21 cellular contexts compared by ENCODE assay signal in genomic region chr4:122810669-122811068, GRCh38. TPM values are rescaled to one million over a fixed set of nuclear protein-coding genes. Genes with fewer than 3 reads are reported as not detected.
A peak's percentile ranks its signal among the peaks of the same experiment; 100 is the strongest.
DNase-seq lines count a peak whose midpoint lies in the region; ATAC-seq, FAIRE-seq and TF ChIP-seq lines count a peak whose summit lies in the region.
"Had no signal": no experiment of that assay in that cellular context is flagged by ENCODE, and none has a peak within 500 bp of the region (broad histone marks: within the 10 kb centered on the region; RNA-seq: fewer than 3 reads in every experiment).

No MANE protein-coding gene starts in this region.

- H3K4me1 ChIP-seq in A549 (peaks cover 6% of the 10 kb centered on the region; the same call in 2 of the 3 replicates), GM23248 (ENCODE audit: insufficient read depth) (peaks cover 19% of the 10 kb centered on the region), adrenal gland (replicated peaks in 1 of 2) (no peaks in the 10 kb centered on the region)
- H3K4me1 ChIP-seq: BLaER1, Caco-2 had no signal

- no peak for TF ChIP-seq RAD21 in A549 (conservative IDR thresholded peaks at IDR 0.05 in 1 of 2, IDR thresholded peaks at IDR 0.05 in 1 of 2)

- no peak for TF ChIP-seq CTCF in A549 (IDR thresholded peaks at IDR 0.05)
- TF ChIP-seq CTCF in adrenal gland (IDR thresholded peaks at IDR 0.05) = no peak

- no peaks in the 10 kb centered on the region for H3K36me3 ChIP-seq in GM23248 (ENCODE audit: low read depth)
- H3K36me3 ChIP-seq in adrenal gland (replicated peaks in 1 of 2) = no peaks in the 10 kb centered on the region
- H3K36me3 ChIP-seq: BLaER1 had no signal

- no peak overlapping the region for H3K4me3 Mint-ChIP-seq in effector memory CD8-positive, alpha-beta T cell
- H3K4me3 Mint-ChIP-seq: CD4-positive, alpha-beta T cell had no signal

- no peak overlapping the region for H3K27ac Mint-ChIP-seq in effector memory CD8-positive, alpha-beta T cell
- H3K27ac Mint-ChIP-seq: CD4-positive, alpha-beta T cell had no signal

- H3K27ac ChIP-seq in A549 (peak overlapping the region in 1 of 2 experiments; percentile 21; a peak in 1 of 6 replicates), GM23248 (peak overlapping the region; percentile 4; the same call in 1 of the 2 replicates), adrenal gland (no peak overlapping the region)
- H3K27ac ChIP-seq: BLaER1 had no signal

- FAIRE-seq in A549 (lab: Jason Lieb, UNC) = no peak
- peak; percentile 69 for FAIRE-seq in endometrium (lab: Jason Lieb, UNC)
- FAIRE-seq: GM12891 had no signal

- H3K27me3 Mint-ChIP-seq in effector memory CD8-positive, alpha-beta T cell = no peaks in the 10 kb centered on the region

- H3K79me2 ChIP-seq in GM23248 (ENCODE audit: insufficient read depth) = no peaks in the 10 kb centered on the region

- no peaks in the 10 kb centered on the region for H3K9me3 Mint-ChIP-seq in effector memory CD8-positive, alpha-beta T cell
- H3K9me3 Mint-ChIP-seq: CD4-positive, alpha-beta T cell had no signal

- no peak for TF ChIP-seq POLR2A in A549 (IDR thresholded peaks at IDR 0.05; ENCODE audit: low read length)
- TF ChIP-seq POLR2A in adrenal gland (IDR thresholded peaks at IDR 0.05) = no peak

- H3K36me3 Mint-ChIP-seq in effector memory CD8-positive, alpha-beta T cell (ENCODE audit: insufficient read depth) = no peaks in the 10 kb centered on the region

- no peaks in the 10 kb centered on the region for H3K9me2 ChIP-seq in GM23248 (ENCODE audit: insufficient read depth)

- H3K4me3 ChIP-seq in A549 (no peak overlapping the region), GM23248 (no peak overlapping the region), adrenal gland (no peak overlapping the region)
- H3K4me3 ChIP-seq: BLaER1 had no signal

- H3F3A ChIP-seq in GM23248 (ENCODE audit: insufficient read depth) = peaks cover 15% of the 10 kb centered on the region; the same call in 1 of the 2 replicates

- no peaks in the 10 kb centered on the region for H3K9me3 ChIP-seq in A549
- H3K9me3 ChIP-seq in GM23248 (ENCODE audit: low read depth) = no peaks in the 10 kb centered on the region
- no peaks in the 10 kb centered on the region for H3K9me3 ChIP-seq in adrenal gland (replicated peaks in 1 of 3)
- H3K9me3 ChIP-seq: Caco-2 had no signal

- H4K20me1 ChIP-seq in GM23248 (ENCODE audit: insufficient read depth) = no peaks in the 10 kb centered on the region
- H4K20me1 ChIP-seq: BLaER1 had no signal

- TF ChIP-seq EP300 in A549 (IDR thresholded peaks at IDR 0.05) = no peak

- POLR2A ChIA-PET in A549 (lab: Yijun Ruan, JAX) = no interaction called here

- in situ Hi-C loops in GM23248 (cut with MboI) = no loop called here

- intact Hi-C loops in adrenal gland (cut with DNase I) = no loop called here

- no peak overlapping the region for H3K9ac ChIP-seq in GM23248
- H3K9ac ChIP-seq: BLaER1 had no signal

- peak overlapping the region; percentile 14; the same call in 1 of the 3 replicates for H3K4me2 ChIP-seq in A549
- peak overlapping the region; percentile 17 for H3K4me2 ChIP-seq in GM23248 (ENCODE audit: unreplicated experiment)
- H3K4me2 ChIP-seq: BLaER1 had no signal

- ATAC-seq in A549 (no peak; a peak in 1 of 6 replicates), left lobe of liver (peak; percentile 73), GM21423 (IDR thresholded peaks at IDR 0.05; ENCODE audit: unreplicated experiment) (no peak)
- ATAC-seq in effector memory CD8-positive, alpha-beta T cell (replicated peaks) = no peak

- H3K4me1 Mint-ChIP-seq in effector memory CD8-positive, alpha-beta T cell (ENCODE audit: low read depth in 2 of 2) = no peaks in the 10 kb centered on the region

- CTCF ChIA-PET in A549 (lab: Yijun Ruan, JAX) = interaction anchor here (1.2 kb wide), 1 partner anchor 16 kb away, joined by 3 read pairs; no protein-coding TSS in a partner anchor

- 0 out of 2 replicates have a peak overlapping the region, but pooled peaks have one; percentile 35 for H2AFZ ChIP-seq in GM23248

- DNase-seq in A549 (ENCODE audit: low read depth in 1 of 2, low spot score in 1 of 2) (no peak), GM23248 (peak; percentile 50), left lobe of liver (ENCODE audit: low spot score) (no peak), adrenal gland (no peak)
- DNase-seq in stimulated activated CD4-positive, alpha-beta T cell treated with anti-CD3 and anti-CD28 coated beads, Interleukin-1b, Interleukin-23, amount 100 ng/mL, for 48 hours = no peak
- DNase-seq in effector memory CD8-positive, alpha-beta T cell = no peak
- DNase-seq: Caco-2; CD4-positive, alpha-beta T cell; DMS 273 treated with DMSO at 0.1 percent for 48 hours; DND-41; Kasumi-1; NCI-H1417; NCI-H1694 treated with DMSO at 0.1 percent for 48 hours; NCI-H2081 treated with DMSO at 0.1 percent for 48 hours; NCI-H446; NCI-H526; SHP77 had no signal

- WGBS in A549 (ENCODE audit: missing lambda C conversion rate) = 88% methylated on average over 1 of the region's 1 CpG
- WGBS in GM23248 (ENCODE audit: low coverage in 1 of 2, low lambda C conversion rate in 2 of 2, missing lambda C conversion rate in 2 of 2), 2 experiments = 88 to 90% methylated on average over 1 of the region's 1 CpG
- WGBS in adrenal gland, 4 donors = 81 to 96% (median 89%) methylated on average over 1 of the region's 1 CpG

- H3K27me3 ChIP-seq in GM23248 (replicated peaks; ENCODE audit: insufficient read depth) = no peaks in the 10 kb centered on the region
- no peaks in the 10 kb centered on the region for H3K27me3 ChIP-seq in adrenal gland
- H3K27me3 ChIP-seq: BLaER1 had no signal

TF ChIP-seq in A549, 52 proteins besides CTCF, POLR2A, EP300 and RAD21:
- TF ChIP-seq HMGXB4 (CRISPR knock-in tag; IDR thresholded peaks at IDR 0.05; ENCODE audit: borderline replicate concordance) (no peak), NFE2L2 (conservative IDR thresholded peaks at IDR 0.05; ENCODE audit: low read length) (no peak), HEYL (CRISPR knock-in tag; IDR thresholded peaks at IDR 0.05) (no peak), CEBPB (IDR thresholded peaks at IDR 0.05) (no peak), E2F6 (IDR thresholded peaks at IDR 0.05; ENCODE audit: borderline replicate concordance, low read depth) (no peak), GATA3 (IDR thresholded peaks at IDR 0.05; ENCODE audit: borderline replicate concordance) (no peak), SREBF2 (IDR thresholded peaks at IDR 0.05) (no peak), MAFK (IDR thresholded peaks at IDR 0.05; ENCODE audit: partially characterized antibody) (no peak), ZC3H11A (IDR thresholded peaks at IDR 0.05) (no peak), ELK1 (IDR thresholded peaks at IDR 0.05; ENCODE audit: low read depth, low read length) (no peak)

RNA-seq across cellular contexts. Expression of gene FGF2, which starts 16.0 kb away (rescaled TPM):
- polyA plus RNA-seq in A549 (2011; rRNA removed) = 32.5 and 45.2 TPM in 2 replicates
- 8.0 and 10.2 TPM in 2 replicates for polyA plus RNA-seq in A549 (2012; cell fraction: cytosol; rRNA removed)
- polyA plus RNA-seq in A549 (2012; cell fraction: nucleus; rRNA removed) = 5.8 and 6.5 TPM in 2 replicates
- polyA plus RNA-seq in A549 (2017; fragmentation: RNase III; extraction: RNeasy Plus Mini Kit Qiagen cat#74134 plus additional on column Dnase treatment) = 32.4 to 35.1 TPM (median 32.9 TPM) in 3 replicates
- polyA minus RNA-seq in A549 (2011; rRNA and poly(A)+ RNA removed) = 19.3 and 20.7 TPM in 2 replicates
- 293 and 306 TPM in 2 replicates for total RNA-seq in GM23248 (2014; rRNA removed; shearing (Covaris generic))
- polyA plus RNA-seq in GM23248 (2016; fragmentation: Nextera tagmentation; extraction: Ambion mirVana) = 36.9 and 38.4 TPM in 2 replicates
- 1.2 TPM for total RNA-seq in left lobe of liver
- total RNA-seq in adrenal gland = 1 to 10 TPM in 7 of 8 donors, under 1 TPM in 1; 0.85 to 5.3 (median 2.9) TPM
- polyA plus RNA-seq in adrenal gland = 1 to 10 TPM; 1.0 to 2.4 (median 1.6) TPM
- total RNA-seq: CD4-positive, alpha-beta T cell had no signal

Comparison
In these comparisons a context has a peak if more than half of its experiments do, and no peak if none do; other contexts are left out.
1. RNA of gene FGF2, which starts 16.0 kb away (total RNA-seq): 293 to 306 TPM in GM23248; 0.85 to 5.3 TPM in adrenal gland and 1.2 TPM in left lobe of liver (single experiment); every median in the first group is over 10 times any median in the second.